Comparison of ENCODE assay signal across 25 cellular contexts in genomic region chr16:23523321-23523720, GRCh38. TPM values are rescaled to one million over a fixed set of nuclear protein-coding genes. Genes with fewer than 3 reads are reported as not detected.
DNase-seq lines count a peak whose midpoint lies in the region; ATAC-seq, FAIRE-seq and TF ChIP-seq lines count a peak whose summit lies in the region.
"Had no signal": no experiment of that assay in that cellular context is flagged by ENCODE, and none has a peak within 500 bp of the region (broad histone marks: within the 10 kb centered on the region; RNA-seq: fewer than 3 reads in every experiment).

No MANE protein-coding gene starts in this region.

- no peak for DNase-seq in right lobe of liver
- no peak for DNase-seq in HepG2 (ENCODE audit: low spot score)
- peak; percentile 2 for DNase-seq in kidney
- DNase-seq in naive B cell: no peak
- DNase-seq in upper lobe of right lung: no peak
- DNase-seq in dermis blood vessel endothelial cell: no peak
- DNase-seq in activated T-cell treated with anti-CD3 and anti-CD28 coated beads, Interleukin-2, amount 50 U/mL, for 24 hours: no peak
- DNase-seq: DMS79 treated with DMSO at 0.1 percent for 48 hours, HCEC 1CT, NCI-H1105 treated with DMSO at 0.1 percent for 48 hours, NCI-H1694 treated with DMSO at 0.1 percent for 48 hours, NCI-H2107, NCI-H2227 treated with DMSO at 0.1 percent for 48 hours, NCI-H524, NCI-H82, PC-9, SIG-M5 had no signal

- H3K9me3 ChIP-seq in right lobe of liver (no peaks in the 10 kb centered on the region), HepG2 (ENCODE audit: low read length) (no peaks in the 10 kb centered on the region), kidney (ENCODE audit: control insufficient read depth in 1 of 2, low read length in 2 of 2) (no peaks in the 10 kb centered on the region), upper lobe of right lung (no peaks in the 10 kb centered on the region)

- H3K36me3 ChIP-seq in right lobe of liver (peaks cover 0 to 33% (median 13%) of the 10 kb centered on the region in 4 donors), HepG2 (replicated peaks in 1 of 2; ENCODE audit: control insufficient read depth in 1 of 2, insufficient read depth in 2 of 2, low read length in 2 of 2) (peaks cover 42 to 66% of the 10 kb centered on the region in 2 experiments), kidney (ENCODE audit: control insufficient read depth in 1 of 2, insufficient read depth in 2 of 2, low read length in 2 of 2) (peaks cover 18 to 23% of the 10 kb centered on the region in 2 donors), upper lobe of right lung (peaks cover 40% of the 10 kb centered on the region)

- WGBS in right lobe of liver (ENCODE audit: insufficient coverage, low coverage, low lambda C conversion rate, missing lambda C conversion rate): 90% methylated on average over 3 of the region's 6 CpGs
- 96% methylated on average over 6 of the region's 6 CpGs for WGBS in HepG2 (ENCODE audit: low lambda C conversion rate)

- H3K27me3 Mint-ChIP-seq in naive B cell: no peaks in the 10 kb centered on the region
- no peaks in the 10 kb centered on the region for H3K27me3 Mint-ChIP-seq in activated T-cell treated with anti-CD3 and anti-CD28 coated beads, Interleukin-2, amount 50 U/mL, for 24 hours
- H3K27me3 Mint-ChIP-seq: IgD-negative memory B cell had no signal

- no peaks in the 10 kb centered on the region for H3K79me2 ChIP-seq in HepG2 (ENCODE audit: insufficient read depth, low read length)

- H2AFZ ChIP-seq in HepG2 (ENCODE audit: low read length): no peak overlapping the region
- H2AFZ ChIP-seq: GM23338, PC-9 had no signal

- peak overlapping the region in 4 of 6 donors; percentile 35 to 82 (median 60) for H3K27ac Mint-ChIP-seq in naive B cell
- no peak overlapping the region for H3K27ac Mint-ChIP-seq in activated T-cell treated with anti-CD3 and anti-CD28 coated beads, Interleukin-2, amount 50 U/mL, for 24 hours
- H3K27ac Mint-ChIP-seq: GM23338, IgD-negative memory B cell had no signal

- peaks cover 6 to 13% of the 10 kb centered on the region in 2 donors for H3K36me3 Mint-ChIP-seq in naive B cell
- H3K36me3 Mint-ChIP-seq in activated T-cell treated with anti-CD3 and anti-CD28 coated beads, Interleukin-2, amount 50 U/mL, for 24 hours (ENCODE audit: low read depth): peaks cover 87% of the 10 kb centered on the region

- no peaks in the 10 kb centered on the region for H4K20me1 ChIP-seq in HepG2 (ENCODE audit: insufficient read depth, low read length)

- peak; percentile 31 to 74 (median 58) for ATAC-seq in right lobe of liver
- ATAC-seq in HepG2: no peak
- no peak for ATAC-seq in naive B cell (ENCODE audit: low read depth in 2 of 2)
- ATAC-seq in upper lobe of right lung: peak; percentile 52
- no peak for ATAC-seq in HG02938 (IDR thresholded peaks at IDR 0.05; ENCODE audit: unreplicated experiment)
- ATAC-seq: GM23338, SK-N-SH treated with all-trans-retinoic acid at 6 μM for 48 hours had no signal

- H3K4me1 ChIP-seq in right lobe of liver (no peaks in the 10 kb centered on the region), HepG2 (ENCODE audit: insufficient read depth, low read length) (peaks cover 8% of the 10 kb centered on the region), kidney (ENCODE audit: control insufficient read depth in 1 of 2, insufficient read depth in 1 of 2, low read depth in 1 of 2, low read length in 2 of 2) (peaks cover 2 to 8% of the 10 kb centered on the region in 2 donors), upper lobe of right lung (peaks cover 6% of the 10 kb centered on the region)

- H3K27ac ChIP-seq in right lobe of liver: no peak overlapping the region
- H3K27ac ChIP-seq in HepG2 (ENCODE audit: extremely low read length, insufficient read depth, low read length): no peak overlapping the region
- no peak overlapping the region for H3K27ac ChIP-seq in kidney (ENCODE audit: low read depth in 2 of 2, low read length in 2 of 2)
- no peak overlapping the region for H3K27ac ChIP-seq in upper lobe of right lung
- H3K27ac ChIP-seq: C4-2B, PC-9, RWPE1 had no signal

- CTCF ChIA-PET in HepG2 (lab: Yijun Ruan, JAX; ENCODE audit: low intra/inter-chr PET ratio, low total read pairs): no interaction called here

- intact Hi-C loops in right lobe of liver (cut with DNase I): no loop called here
- intact Hi-C loops in HepG2 (cut with micrococcal nuclease; ENCODE audit: unreplicated experiment): no loop called here
- intact Hi-C loops in kidney (cut with DNase I): no loop called here
- intact Hi-C loops in upper lobe of right lung (cut with DNase I): no loop called here

- H3K4me3 Mint-ChIP-seq in naive B cell: no peak overlapping the region
- H3K4me3 Mint-ChIP-seq in activated T-cell treated with anti-CD3 and anti-CD28 coated beads, Interleukin-2, amount 50 U/mL, for 24 hours: no peak overlapping the region
- H3K4me3 Mint-ChIP-seq: GM23338 had no signal

- BruUV-seq in HepG2 (replicated peaks; lab: Mats Ljungman, UMichigan): no TSS peak

- in situ Hi-C loops in HepG2 (cut with HindIII; ENCODE audit: extremely low pct_ligation_motif_present, low pct_unique_long_range_greater_than_20kb): no loop called here

- POLR2A ChIA-PET in HepG2 (lab: Yijun Ruan, JAX): no interaction called here

- H3K9me3 Mint-ChIP-seq in naive B cell: peaks cover 0 to 3% (median 0%) of the 10 kb centered on the region in 7 donors
- H3K9me3 Mint-ChIP-seq in activated T-cell treated with anti-CD3 and anti-CD28 coated beads, Interleukin-2, amount 50 U/mL, for 24 hours: no peaks in the 10 kb centered on the region
- H3K9me3 Mint-ChIP-seq: GM23338, IgD-negative memory B cell had no signal

- TF ChIP-seq EP300 in HepG2 (IDR thresholded peaks at IDR 0.05; ENCODE audit: low read depth in 2 of 2, low read length in 2 of 2) (no peak), HepG2 (CRISPR knock-in tag; IDR thresholded peaks at IDR 0.05; ENCODE audit: borderline replicate concordance) (no peak)

- no peak overlapping the region for H3K9ac ChIP-seq in HepG2 (ENCODE audit: insufficient read depth, low read depth, low read length)
- H3K9ac ChIP-seq in kidney (ENCODE audit: low read length in 2 of 2): no peak overlapping the region

- peaks cover 17 to 44% (median 38%) of the 10 kb centered on the region in 3 donors for H3K4me1 Mint-ChIP-seq in naive B cell
- H3K4me1 Mint-ChIP-seq in activated T-cell treated with anti-CD3 and anti-CD28 coated beads, Interleukin-2, amount 50 U/mL, for 24 hours (ENCODE audit: low read depth): peaks cover 4% of the 10 kb centered on the region
- H3K4me1 Mint-ChIP-seq: GM23338 had no signal

- no peak for TF ChIP-seq CTCF in right lobe of liver (IDR thresholded peaks at IDR 0.05)
- TF ChIP-seq CTCF in HepG2 (CRISPR knock-in tag; IDR thresholded peaks at IDR 0.05): no peak
- no peak for TF ChIP-seq CTCF in kidney (IDR thresholded peaks at IDR 0.05; ENCODE audit: borderline replicate concordance, extremely low read depth, insufficient read depth)
- TF ChIP-seq CTCF in upper lobe of right lung (IDR thresholded peaks at IDR 0.05): no peak

- H3K4me3 ChIP-seq in right lobe of liver (no peak overlapping the region), HepG2 (replicated peaks in 1 of 3; ENCODE audit: insufficient read depth in 1 of 3, low read depth in 2 of 3, low read length in 3 of 3) (no peak overlapping the region), kidney (ENCODE audit: low read length in 2 of 2) (no peak overlapping the region), upper lobe of right lung (no peak overlapping the region)
- H3K4me3 ChIP-seq: GM23338, PC-9 had no signal

- no peaks in the 10 kb centered on the region for H3K27me3 ChIP-seq in right lobe of liver
- no peaks in the 10 kb centered on the region for H3K27me3 ChIP-seq in HepG2 (ENCODE audit: control insufficient read depth in 1 of 2, insufficient read depth in 2 of 2, low read length in 2 of 2)
- no peaks in the 10 kb centered on the region for H3K27me3 ChIP-seq in upper lobe of right lung

- H3K4me2 ChIP-seq in HepG2 (ENCODE audit: low read depth, low read length): no peak overlapping the region
- H3K4me2 ChIP-seq: GM23338, PC-9 had no signal

- FAIRE-seq in HepG2 (lab: Jason Lieb, UNC) (no peak), kidney (lab: Jason Lieb, UNC) (no peak)
- FAIRE-seq: A204.1, HTR-8/SVneo had no signal

- no peak for TF ChIP-seq RAD21 in HepG2 (CRISPR knock-in tag; IDR thresholded peaks at IDR 0.05)

- TF ChIP-seq POLR2A in right lobe of liver (IDR thresholded peaks at IDR 0.05) (no peak), HepG2 (IDR thresholded peaks at IDR 0.05; ENCODE audit: insufficient read depth in 1 of 2, low read depth in 2 of 2, low read length in 2 of 2) (no peak)

RNA-seq across cellular contexts. Expression of gene GGA2, which starts 13.0 kb away (rescaled TPM):
- 10 to 100 TPM; 19.2 to 31.7 (median 27.8) TPM for total RNA-seq in right lobe of liver
- total RNA-seq in HepG2 (2016; rRNA removed; fragmentation: Illumina TruSeq; extraction: Trizol): 69.8 and 93.1 TPM in 2 replicates
- 52.6 and 57.4 TPM in 2 replicates for total RNA-seq in HepG2 (2016; cell fraction: cytosol; rRNA removed; fragmentation: Illumina TruSeq; extraction: Trizol; ENCODE audit: low read depth)
- 76.8 and 80.6 TPM in 2 replicates for total RNA-seq in HepG2 (2016; cell fraction: insoluble cytoplasmic fraction; rRNA removed; fragmentation: Illumina TruSeq; extraction: Trizol)
- total RNA-seq in HepG2 (2016; cell fraction: membrane; rRNA removed; fragmentation: Illumina TruSeq; extraction: Trizol): 41.5 and 45.8 TPM in 2 replicates
- total RNA-seq in HepG2 (2016; cell fraction: nucleus; rRNA removed; fragmentation: Illumina TruSeq; extraction: Trizol): 84.5 and 97.4 TPM in 2 replicates
- 51.5 and 52.3 TPM in 2 replicates for polyA plus RNA-seq in HepG2 (2011; rRNA removed)
- polyA plus RNA-seq in HepG2 (2011; cell fraction: cytosol; rRNA removed): 25.4 and 28.7 TPM in 2 replicates
- polyA plus RNA-seq in HepG2 (2011; cell fraction: nucleus; rRNA removed): 184 and 204 TPM in 2 replicates
- 70.4 and 97.1 TPM in 2 replicates for polyA plus RNA-seq in HepG2 (2012)
- polyA plus RNA-seq in HepG2 (2016; cell fraction: cytosol; fragmentation: Illumina TruSeq; extraction: Trizol; ENCODE audit: low read depth): 4.7 and 5.8 TPM in 2 replicates
- polyA plus RNA-seq in HepG2 (2016; cell fraction: insoluble cytoplasmic fraction; fragmentation: Illumina TruSeq; extraction: Trizol; ENCODE audit: low read depth): 87.5 and 99.8 TPM in 2 replicates
- polyA plus RNA-seq in HepG2 (2016; cell fraction: membrane; fragmentation: Illumina TruSeq; extraction: Trizol; ENCODE audit: low read depth): 11.1 and 11.7 TPM in 2 replicates
- 238 and 249 TPM in 2 replicates for polyA plus RNA-seq in HepG2 (2016; cell fraction: nucleus; fragmentation: Illumina TruSeq; extraction: Trizol; ENCODE audit: insufficient read depth, low read depth)
- 58.5 and 111 TPM in 2 replicates for polyA minus RNA-seq in HepG2 (2011; rRNA and poly(A)+ RNA removed; ENCODE audit: low replicate concordance)
- 31.9 and 47.6 TPM in 2 replicates for polyA minus RNA-seq in HepG2 (2011; cell fraction: cytosol; rRNA and poly(A)+ RNA removed)
- 134 and 143 TPM in 2 replicates for polyA minus RNA-seq in HepG2 (2011; cell fraction: nucleus; rRNA and poly(A)+ RNA removed)
- 79.9 TPM for total RNA-seq in kidney
- polyA plus RNA-seq in kidney (ENCODE audit: insufficient read depth, low read depth, low replicate concordance): 43.5 TPM
- 100 to 1,000 TPM; 154 to 303 (median 222) TPM for polyA plus RNA-seq in naive B cell (ENCODE audit: low read depth in 6 of 6)
- total RNA-seq in upper lobe of right lung: 161 TPM
- total RNA-seq in dermis blood vessel endothelial cell: 32.1 and 41.4 TPM in 2 replicates

RNA-seq across cellular contexts. Expression of gene EARS2, which starts 33.8 kb away (rescaled TPM):
- total RNA-seq in right lobe of liver: 10 to 100 TPM; 14.9 to 47.7 (median 15.9) TPM
- 80.4 and 84.2 TPM in 2 replicates for total RNA-seq in HepG2 (2016; rRNA removed; fragmentation: Illumina TruSeq; extraction: Trizol)
- total RNA-seq in HepG2 (2016; cell fraction: cytosol; rRNA removed; fragmentation: Illumina TruSeq; extraction: Trizol; ENCODE audit: low read depth): 18.1 and 20.7 TPM in 2 replicates
- 79.1 and 84.4 TPM in 2 replicates for total RNA-seq in HepG2 (2016; cell fraction: insoluble cytoplasmic fraction; rRNA removed; fragmentation: Illumina TruSeq; extraction: Trizol)
- total RNA-seq in HepG2 (2016; cell fraction: membrane; rRNA removed; fragmentation: Illumina TruSeq; extraction: Trizol): 44.8 and 49.7 TPM in 2 replicates
- 64.8 and 79.0 TPM in 2 replicates for total RNA-seq in HepG2 (2016; cell fraction: nucleus; rRNA removed; fragmentation: Illumina TruSeq; extraction: Trizol)
- 49.4 and 54.7 TPM in 2 replicates for polyA plus RNA-seq in HepG2 (2011; rRNA removed)
- polyA plus RNA-seq in HepG2 (2011; cell fraction: cytosol; rRNA removed): 41.5 and 46.7 TPM in 2 replicates
- polyA plus RNA-seq in HepG2 (2011; cell fraction: nucleus; rRNA removed): 131 and 162 TPM in 2 replicates
- 27.0 and 35.2 TPM in 2 replicates for polyA plus RNA-seq in HepG2 (2012)
- polyA plus RNA-seq in HepG2 (2016; cell fraction: cytosol; fragmentation: Illumina TruSeq; extraction: Trizol; ENCODE audit: low read depth): 8.2 and 10.2 TPM in 2 replicates
- polyA plus RNA-seq in HepG2 (2016; cell fraction: insoluble cytoplasmic fraction; fragmentation: Illumina TruSeq; extraction: Trizol; ENCODE audit: low read depth): 69.7 and 75.5 TPM in 2 replicates
- polyA plus RNA-seq in HepG2 (2016; cell fraction: membrane; fragmentation: Illumina TruSeq; extraction: Trizol; ENCODE audit: low read depth): 20.9 and 22.2 TPM in 2 replicates
- polyA plus RNA-seq in HepG2 (2016; cell fraction: nucleus; fragmentation: Illumina TruSeq; extraction: Trizol; ENCODE audit: insufficient read depth, low read depth): 59.4 and 64.9 TPM in 2 replicates
- 142 and 329 TPM in 2 replicates for polyA minus RNA-seq in HepG2 (2011; rRNA and poly(A)+ RNA removed; ENCODE audit: low replicate concordance)
- polyA minus RNA-seq in HepG2 (2011; cell fraction: cytosol; rRNA and poly(A)+ RNA removed): 36.3 and 43.7 TPM in 2 replicates
- 112 and 117 TPM in 2 replicates for polyA minus RNA-seq in HepG2 (2011; cell fraction: nucleus; rRNA and poly(A)+ RNA removed)
- total RNA-seq in kidney: 21.6 TPM
- polyA plus RNA-seq in kidney (ENCODE audit: insufficient read depth, low read depth, low replicate concordance): 30.4 TPM
- polyA plus RNA-seq in naive B cell (ENCODE audit: low read depth in 6 of 6): 10 to 100 TPM in 2 of 6 donors, 1 to 10 TPM in 4; 3.8 to 15.0 (median 8.2) TPM
- total RNA-seq in upper lobe of right lung: 15.3 TPM
- 27.4 and 36.1 TPM in 2 replicates for total RNA-seq in dermis blood vessel endothelial cell

RNA-seq across cellular contexts. Expression of gene UBFD1, which starts 34.2 kb away (rescaled TPM):
- total RNA-seq in right lobe of liver (10 to 100 TPM; 27.6 to 50.5 (median 37.4) TPM), HepG2 (2016; rRNA removed; fragmentation: Illumina TruSeq; extraction: Trizol) (111 and 142 TPM in 2 replicates), kidney (52.8 TPM), upper lobe of right lung (42.3 TPM), dermis blood vessel endothelial cell (105 and 132 TPM in 2 replicates)
- 27.2 and 33.8 TPM in 2 replicates for total RNA-seq in HepG2 (2016; cell fraction: cytosol; rRNA removed; fragmentation: Illumina TruSeq; extraction: Trizol; ENCODE audit: low read depth)
- 112 and 143 TPM in 2 replicates for total RNA-seq in HepG2 (2016; cell fraction: insoluble cytoplasmic fraction; rRNA removed; fragmentation: Illumina TruSeq; extraction: Trizol)
- total RNA-seq in HepG2 (2016; cell fraction: membrane; rRNA removed; fragmentation: Illumina TruSeq; extraction: Trizol): 46.0 and 47.2 TPM in 2 replicates
- 80.6 and 99.3 TPM in 2 replicates for total RNA-seq in HepG2 (2016; cell fraction: nucleus; rRNA removed; fragmentation: Illumina TruSeq; extraction: Trizol)
- polyA plus RNA-seq in HepG2 (2011; rRNA removed) (97.6 and 100 TPM in 2 replicates), kidney (ENCODE audit: insufficient read depth, low read depth, low replicate concordance) (20.8 TPM), naive B cell (ENCODE audit: low read depth in 6 of 6) (10 to 100 TPM in 5 of 6 donors, 1 to 10 TPM in 1; 8.8 to 20.1 (median 12.7) TPM)
- polyA plus RNA-seq in HepG2 (2011; cell fraction: cytosol; rRNA removed): 98.1 and 112 TPM in 2 replicates
- polyA plus RNA-seq in HepG2 (2011; cell fraction: nucleus; rRNA removed): 129 and 137 TPM in 2 replicates
- polyA plus RNA-seq in HepG2 (2012): 83.8 and 88.4 TPM in 2 replicates
- polyA plus RNA-seq in HepG2 (2016; cell fraction: cytosol; fragmentation: Illumina TruSeq; extraction: Trizol; ENCODE audit: low read depth): 31.2 and 32.8 TPM in 2 replicates
- polyA plus RNA-seq in HepG2 (2016; cell fraction: insoluble cytoplasmic fraction; fragmentation: Illumina TruSeq; extraction: Trizol; ENCODE audit: low read depth): 119 and 123 TPM in 2 replicates
- 30.0 and 32.3 TPM in 2 replicates for polyA plus RNA-seq in HepG2 (2016; cell fraction: membrane; fragmentation: Illumina TruSeq; extraction: Trizol; ENCODE audit: low read depth)
- 89.9 and 95.2 TPM in 2 replicates for polyA plus RNA-seq in HepG2 (2016; cell fraction: nucleus; fragmentation: Illumina TruSeq; extraction: Trizol; ENCODE audit: insufficient read depth, low read depth)
- polyA minus RNA-seq in HepG2 (2011; rRNA and poly(A)+ RNA removed; ENCODE audit: low replicate concordance): 49.6 and 117 TPM in 2 replicates
- polyA minus RNA-seq in HepG2 (2011; cell fraction: cytosol; rRNA and poly(A)+ RNA removed): 61.7 and 68.8 TPM in 2 replicates
- 155 and 167 TPM in 2 replicates for polyA minus RNA-seq in HepG2 (2011; cell fraction: nucleus; rRNA and poly(A)+ RNA removed)

Comparison
In these comparisons a context has a peak if more than half of its experiments do, and no peak if none do; other contexts are left out.
1. ATAC-seq: peak in right lobe of liver (4 of 4) and upper lobe of right lung (single experiment); none in HepG2 (single experiment), naive B cell (0 of 2) and HG02938 (single experiment).